In genomic region chr20:32761417-32761830, GRCh38 we compare ENCODE assay signal across 1 cellular context.
TF ChIP-seq lines count a peak whose summit lies in the region.

No MANE protein-coding gene starts in this region.

TF ChIP-seq in GM23338, 12 proteins besides CTCF, POLR2A, EP300 and RAD21 (continued from another document):
- TF ChIP-seq ZNF462 (CRISPR knock-in tag; IDR thresholded peaks at IDR 0.05) (no peak), STAT1 (IDR thresholded peaks at IDR 0.05; ENCODE audit: unreplicated experiment) (no peak), EZH2 (IDR thresholded peaks at IDR 0.05; ENCODE audit: low read depth, unreplicated experiment) (no peak), JUNB (IDR thresholded peaks at IDR 0.05; ENCODE audit: unreplicated experiment) (no peak), ZNF114 (CRISPR knock-in tag; IDR thresholded peaks at IDR 0.05) (no peak), POLR2AphosphoS5 (IDR thresholded peaks at IDR 0.05; ENCODE audit: low read depth) (no peak; the same call in 1 of the 2 replicates), CREB1 (CRISPR knock-in tag; IDR thresholded peaks at IDR 0.05; ENCODE audit: low read depth) (no peak), EZH2phosphoT487 (IDR thresholded peaks at IDR 0.05; ENCODE audit: unreplicated experiment) (no peak), REST (IDR thresholded peaks at IDR 0.05; ENCODE audit: unreplicated experiment) (no peak), NANOG (IDR thresholded peaks at IDR 0.05; ENCODE audit: borderline replicate concordance) (no peak), ZNF331 (CRISPR knock-in tag; IDR thresholded peaks at IDR 0.05; ENCODE audit: low read depth) (no peak)
TF ChIP-seq in GM23338: peak in this region for 0.
